ENCODE assay signal across 1 cellular context in genomic region chr13:94824601-94825000, GRCh38.
TF ChIP-seq lines count a peak whose summit lies in the region.

No MANE protein-coding gene starts in this region.

TF ChIP-seq in H1, 55 proteins besides CTCF, POLR2A, EP300 and RAD21 (continued from another document):
- TF ChIP-seq KDM4A (IDR thresholded peaks at IDR 0.05; ENCODE audit: low read depth, low read length, severe bottlenecking) (no peak), USF2 (IDR thresholded peaks at IDR 0.05; ENCODE audit: low read length) (no peak), TEAD4 (IDR thresholded peaks at IDR 0.05; ENCODE audit: low read depth, low read length) (no peak), BACH1 (IDR thresholded peaks at IDR 0.05; ENCODE audit: low read length) (no peak), PHF8 (conservative IDR thresholded peaks at IDR 0.05; ENCODE audit: low read depth, low read length) (no peak), GTF2F1 (IDR thresholded peaks at IDR 0.05; ENCODE audit: borderline replicate concordance, low read depth, low read length) (no peak), ZNF274 (IDR thresholded peaks at IDR 0.05; ENCODE audit: borderline replicate concordance, extremely low read depth, low read length) (no peak), CHD2 (IDR thresholded peaks at IDR 0.05; ENCODE audit: low read length) (no peak), MAX (IDR thresholded peaks at IDR 0.05) (no peak), JUN (IDR thresholded peaks at IDR 0.05; ENCODE audit: low read depth, low read length) (no peak)
